In genomic region chr7:132187869-132188789, GRCh38 we compare ENCODE assay signal across 21 cellular contexts.
"Had no signal": no experiment of that assay in that cellular context is flagged by ENCODE, and none has a peak within 500 bp of the region (broad histone marks: within the 10 kb centered on the region; RNA-seq: fewer than 3 reads in every experiment).

No MANE protein-coding gene starts in this region.

- H3K27me3 ChIP-seq: ascending aorta, colonic mucosa, left lung, stomach had no signal

- H3K36me3 ChIP-seq: colonic mucosa, left lung had no signal

- ATAC-seq: activated CD8-positive, alpha-beta T cell treated with anti-CD3 and anti-CD28 coated beads for 36 hours; left lung; psoas muscle; stimulated activated effector memory CD8-positive, alpha-beta T cell treated with anti-CD3 and anti-CD28 coated beads, Interleukin-12 subunit alpha, Interleukin-12 subunit beta, amount 100 ng/mL, for 72 hours; T-cell had no signal

- H3K27ac Mint-ChIP-seq: activated CD8-positive, alpha-beta T cell treated with anti-CD3 and anti-CD28 coated beads for 36 hours; activated naive CD4-positive, alpha-beta T cell treated with anti-CD3 and anti-CD28 coated beads, Interleukin-2, amount 50 U/mL, for 24 hours; activated T-cell treated with anti-CD3 and anti-CD28 coated beads, Interleukin-2, amount 50 U/mL, for 24 hours; activated T-helper 2 cell treated with anti-CD3 and anti-CD28 coated beads, Interferon-gamma antibody, Interleukin-2, Interleukin-4, amounts not matched to agents 10 μg/mL and 5 μg/mL and 100 μg/mL, durations not matched to agents 14 hours and 24 hours and 36 hours; stimulated activated effector memory CD8-positive, alpha-beta T cell treated with anti-CD3 and anti-CD28 coated beads, Interleukin-12 subunit alpha, Interleukin-12 subunit beta, amount 100 ng/mL, for 72 hours; T-cell; type B pancreatic cell had no signal

- H3K27me3 Mint-ChIP-seq: activated CD8-positive, alpha-beta T cell treated with anti-CD3 and anti-CD28 coated beads for 36 hours; activated naive CD4-positive, alpha-beta T cell treated with anti-CD3 and anti-CD28 coated beads, Interleukin-2, amount 50 U/mL, for 24 hours; central memory CD8-positive, alpha-beta T cell had no signal

- H3K4me1 ChIP-seq: colonic mucosa, left lung, psoas muscle, stomach had no signal

- H3K27ac ChIP-seq: ascending aorta, colonic mucosa, left lung, psoas muscle, stomach had no signal

- DNase-seq: activated CD4-positive, alpha-beta T cell treated with anti-CD3 and anti-CD28 coated beads for 48 hours; activated CD4-positive, CD25-positive, alpha-beta regulatory T cell; activated CD8-positive, alpha-beta T cell treated with anti-CD3 and anti-CD28 coated beads for 36 hours; activated T-cell treated with anti-CD3 and anti-CD28 coated beads, Interleukin-2, amount 50 U/mL, for 24 hours; colonic mucosa; foreskin melanocyte; left lung; mammary epithelial cell; psoas muscle; right cardiac atrium; stimulated activated CD4-positive, alpha-beta T cell treated with anti-CD3 and anti-CD28 coated beads, Interleukin-4, amount 100 ng/mL, for 24 hours; stomach; T-cell; T-helper 9 cell had no signal

- H3K4me1 Mint-ChIP-seq: activated naive CD4-positive, alpha-beta T cell treated with anti-CD3 and anti-CD28 coated beads, Interleukin-2, amount 50 U/mL, for 24 hours; central memory CD8-positive, alpha-beta T cell; stimulated activated effector memory CD8-positive, alpha-beta T cell treated with anti-CD3 and anti-CD28 coated beads, Interleukin-12 subunit alpha, Interleukin-12 subunit beta, amount 100 ng/mL, for 72 hours; T-cell had no signal

- FAIRE-seq: kidney had no signal

- H3K4me3 Mint-ChIP-seq: activated CD8-positive, alpha-beta T cell treated with anti-CD3 and anti-CD28 coated beads for 36 hours; activated naive CD4-positive, alpha-beta T cell treated with anti-CD3 and anti-CD28 coated beads, Interleukin-2, amount 50 U/mL, for 24 hours; activated T-cell treated with anti-CD3 and anti-CD28 coated beads, Interleukin-2, amount 50 U/mL, for 24 hours; central memory CD8-positive, alpha-beta T cell; stimulated activated effector memory CD8-positive, alpha-beta T cell treated with anti-CD3 and anti-CD28 coated beads, Interleukin-12 subunit alpha, Interleukin-12 subunit beta, amount 100 ng/mL, for 72 hours; T-cell; type B pancreatic cell had no signal

- H3K4me3 ChIP-seq: ascending aorta, colonic mucosa, left lung, psoas muscle, stomach had no signal

- H3K9me3 ChIP-seq: ascending aorta, colonic mucosa had no signal

- H3K36me3 Mint-ChIP-seq: stimulated activated effector memory CD8-positive, alpha-beta T cell treated with anti-CD3 and anti-CD28 coated beads, Interleukin-12 subunit alpha, Interleukin-12 subunit beta, amount 100 ng/mL, for 72 hours had no signal
